Comparison of ENCODE assay signal across 22 cellular contexts in the genomic region with DNA sequence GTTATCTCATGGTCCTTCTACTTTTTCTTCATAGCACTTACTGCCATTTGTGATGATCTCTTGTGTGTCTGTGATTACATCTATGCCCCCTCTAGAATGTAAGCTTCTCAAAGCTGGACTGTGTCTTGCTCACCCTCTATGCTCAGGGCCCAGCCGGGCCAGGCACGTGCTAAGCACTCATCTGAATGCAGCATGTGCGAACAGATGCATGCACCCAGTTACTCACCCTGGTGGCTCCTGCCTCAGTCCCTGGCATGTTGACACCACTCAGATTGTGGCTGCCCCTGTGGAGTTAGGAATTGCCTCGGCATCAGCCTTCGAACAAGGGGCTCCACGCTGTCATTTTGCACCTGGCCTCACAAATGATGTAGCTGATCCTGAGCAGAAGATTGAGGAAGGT. TPM values are rescaled to one million over a fixed set of nuclear protein-coding genes. Genes with fewer than 3 reads are reported as not detected.
"Had no signal": no experiment of that assay in that cellular context is flagged by ENCODE, and none has a peak within 500 bp of the region (broad histone marks: within the 10 kb centered on the region; RNA-seq: fewer than 3 reads in every experiment).

No MANE protein-coding gene starts in this region.

- H3K27ac ChIP-seq: HL-60, SJSA1, SK-N-MC had no signal

- H3K9me3 ChIP-seq: SJSA1 had no signal

- H3K36me3 ChIP-seq: SJSA1 had no signal

- H3K36me3 Mint-ChIP-seq: IgD-negative memory B cell had no signal

- H3K4me3 ChIP-seq: SJSA1, SK-N-MC had no signal

- DNase-seq: KBM-7, NCI-H1092, NCI-H1105 treated with DMSO at 0.1 percent for 48 hours, NCI-H1417 treated with DMSO at 0.1 percent for 48 hours, NCI-H146, NCI-H1694 treated with DMSO at 0.1 percent for 48 hours, NCI-H1930, NCI-H2081, NCI-H2107, NCI-H2227 treated with DMSO at 0.1 percent for 48 hours, NCI-H524, NCI-H526 treated with DMSO at 0.1 percent for 48 hours, NCI-H748 treated with DMSO at 0.1 percent for 48 hours, Right ventricle myocardium superior, RPMI8226, SIG-M5 had no signal

- FAIRE-seq: RCC 7860 had no signal

- H3K27ac Mint-ChIP-seq: IgD-negative memory B cell had no signal

- H3K4me3 Mint-ChIP-seq: IgD-negative memory B cell had no signal

- H3K4me1 Mint-ChIP-seq: IgD-negative memory B cell had no signal

- H3K27me3 ChIP-seq: SJSA1 had no signal

RNA-seq across cellular contexts. Expression of a gene that starts 43.3 kb away (rescaled TPM):
- total RNA-seq: MCF 10A had no signal
- polyA plus RNA-seq: IgD-negative memory B cell had no signal
